9 cellular contexts compared by ENCODE assay signal in genomic region chr6:166253277-166254229, GRCh38. TPM values are rescaled to one million over a fixed set of nuclear protein-coding genes. Genes with fewer than 3 reads are reported as not detected.
DNase-seq lines count a peak whose midpoint lies in the region; TF ChIP-seq lines count a peak whose summit lies in the region.
"Had no signal": no experiment of that assay in that cellular context is flagged by ENCODE, and none has a peak within 500 bp of the region (broad histone marks: within the 10 kb centered on the region; RNA-seq: fewer than 3 reads in every experiment).

No MANE protein-coding gene starts in this region.

- peak; percentile 54 for DNase-seq in activated naive CD4-positive, alpha-beta T cell treated with Interleukin-2 at 50 U/mL for 16 hours
- no peak for DNase-seq in activated naive CD4-positive, alpha-beta T cell (lab: John Stamatoyannopoulos, UW)
- no peak for DNase-seq in activated CD4-positive, alpha-beta T cell treated with anti-CD3 and anti-CD28 coated beads, Interleukin-2, amount 10 ng/mL, durations not matched to agents 7 days and 5 days
- DNase-seq in glutamatergic neuron (peak; percentile 48), iPS-NIHi7 (ENCODE audit: extremely low spot score) (no peak), Ammon's horn (ENCODE audit: low spot score) (no peak), AG08396 (ENCODE audit: low spot score) (no peak)

- peaks cover 20% of the 10 kb centered on the region for H3K4me1 Mint-ChIP-seq in activated CD4-positive, alpha-beta T cell treated with anti-CD3 and anti-CD28 coated beads, Interleukin-2, amount 10 ng/mL, durations not matched to agents 7 days and 5 days
- no peaks in the 10 kb centered on the region for H3K4me1 Mint-ChIP-seq in glutamatergic neuron (ENCODE audit: low read depth, unreplicated experiment)

- CTCF ChIA-PET in activated CD4-positive, alpha-beta T cell treated with anti-CD3 and anti-CD28 coated beads, Interleukin-2, amount 10 ng/mL, durations not matched to agents 7 days and 5 days (lab: Charles Lee), result interaction anchor here (0.7 to 1.1 kb wide), 3 partner anchors 17 to 144 kb away, joined by 4 to 8 read pairs (median 4); no protein-coding TSS in a partner anchor

- no peaks in the 10 kb centered on the region for H3K27me3 ChIP-seq in rectal smooth muscle tissue (ENCODE audit: control insufficient read depth, insufficient read depth, low read length)

- no peaks in the 10 kb centered on the region for H3K36me3 ChIP-seq in rectal smooth muscle tissue (ENCODE audit: control insufficient read depth, insufficient read depth, low read length)

- POLR2A ChIA-PET in activated CD4-positive, alpha-beta T cell treated with anti-CD3 and anti-CD28 coated beads, Interleukin-2, amount 10 ng/mL, durations not matched to agents 7 days and 5 days (lab: Charles Lee), result no interaction called here

- peak overlapping the region; percentile 57 for H3K4me3 ChIP-seq in rectal smooth muscle tissue (ENCODE audit: low read length)

- H3K27ac ChIP-seq in rectal smooth muscle tissue (ENCODE audit: low read depth, low read length), result no peak overlapping the region

- H3K9ac ChIP-seq in rectal smooth muscle tissue (ENCODE audit: low read length), result no peak overlapping the region

- no peaks in the 10 kb centered on the region for H3K9me3 Mint-ChIP-seq in activated CD4-positive, alpha-beta T cell treated with anti-CD3 and anti-CD28 coated beads, Interleukin-2, amount 10 ng/mL, durations not matched to agents 7 days and 5 days
- H3K9me3 Mint-ChIP-seq in glutamatergic neuron (ENCODE audit: unreplicated experiment), result no peaks in the 10 kb centered on the region

- peaks cover 5% of the 10 kb centered on the region for H3K4me1 ChIP-seq in rectal smooth muscle tissue (ENCODE audit: control insufficient read depth, insufficient read depth, low read length)

- TF ChIP-seq CTCF in glutamatergic neuron (IDR thresholded peaks at IDR 0.05; ENCODE audit: partially characterized antibody, unreplicated experiment), result no peak

- peak overlapping the region; percentile 59 for H3K4me3 Mint-ChIP-seq in activated CD4-positive, alpha-beta T cell treated with anti-CD3 and anti-CD28 coated beads, Interleukin-2, amount 10 ng/mL, durations not matched to agents 7 days and 5 days
- peak overlapping the region; percentile 80 for H3K4me3 Mint-ChIP-seq in glutamatergic neuron (ENCODE audit: unreplicated experiment)

- peak overlapping the region; percentile 62 for H3K27ac Mint-ChIP-seq in activated CD4-positive, alpha-beta T cell treated with anti-CD3 and anti-CD28 coated beads, Interleukin-2, amount 10 ng/mL, durations not matched to agents 7 days and 5 days
- no peak overlapping the region for H3K27ac Mint-ChIP-seq in glutamatergic neuron (ENCODE audit: unreplicated experiment)

- peaks cover 50% of the 10 kb centered on the region for H3K27me3 Mint-ChIP-seq in activated CD4-positive, alpha-beta T cell treated with anti-CD3 and anti-CD28 coated beads, Interleukin-2, amount 10 ng/mL, durations not matched to agents 7 days and 5 days
- H3K27me3 Mint-ChIP-seq in glutamatergic neuron (ENCODE audit: unreplicated experiment), result peaks cover 7% of the 10 kb centered on the region

- H3K36me3 Mint-ChIP-seq in activated CD4-positive, alpha-beta T cell treated with anti-CD3 and anti-CD28 coated beads, Interleukin-2, amount 10 ng/mL, durations not matched to agents 7 days and 5 days (ENCODE audit: low read depth), result no peaks in the 10 kb centered on the region
- no peaks in the 10 kb centered on the region for H3K36me3 Mint-ChIP-seq in glutamatergic neuron (ENCODE audit: unreplicated experiment)

RNA-seq across cellular contexts. Expression of gene PRR18, which starts 54.6 kb away (rescaled TPM):
- total RNA-seq in activated CD4-positive, alpha-beta T cell treated with anti-CD3 and anti-CD28 coated beads, Interleukin-2, amount 10 ng/mL, durations not matched to agents 7 days and 5 days, result not detected
- total RNA-seq in glutamatergic neuron (ENCODE audit: unreplicated experiment), result not detected
- total RNA-seq: T-helper 2 cell treated with Interferon-gamma antibody and Interleukin-4, amounts not matched to agents 100 ng/mL and 5 ng/mL, for 36 hours had no signal

Comparison
In these comparisons a context has a peak if more than half of its experiments do, and no peak if none do; other contexts are left out.
1. DNase-seq: peak in activated naive CD4-positive, alpha-beta T cell treated with Interleukin-2 at 50 U/mL for 16 hours (single experiment) and glutamatergic neuron (single experiment); none in activated naive CD4-positive, alpha-beta T cell (0 of 4), activated CD4-positive, alpha-beta T cell treated with anti-CD3 and anti-CD28 coated beads, Interleukin-2, amount 10 ng/mL, durations not matched to agents 7 days and 5 days (single experiment), iPS-NIHi7 (single experiment), Ammon's horn (single experiment) and AG08396 (single experiment).